In the genomic region with DNA sequence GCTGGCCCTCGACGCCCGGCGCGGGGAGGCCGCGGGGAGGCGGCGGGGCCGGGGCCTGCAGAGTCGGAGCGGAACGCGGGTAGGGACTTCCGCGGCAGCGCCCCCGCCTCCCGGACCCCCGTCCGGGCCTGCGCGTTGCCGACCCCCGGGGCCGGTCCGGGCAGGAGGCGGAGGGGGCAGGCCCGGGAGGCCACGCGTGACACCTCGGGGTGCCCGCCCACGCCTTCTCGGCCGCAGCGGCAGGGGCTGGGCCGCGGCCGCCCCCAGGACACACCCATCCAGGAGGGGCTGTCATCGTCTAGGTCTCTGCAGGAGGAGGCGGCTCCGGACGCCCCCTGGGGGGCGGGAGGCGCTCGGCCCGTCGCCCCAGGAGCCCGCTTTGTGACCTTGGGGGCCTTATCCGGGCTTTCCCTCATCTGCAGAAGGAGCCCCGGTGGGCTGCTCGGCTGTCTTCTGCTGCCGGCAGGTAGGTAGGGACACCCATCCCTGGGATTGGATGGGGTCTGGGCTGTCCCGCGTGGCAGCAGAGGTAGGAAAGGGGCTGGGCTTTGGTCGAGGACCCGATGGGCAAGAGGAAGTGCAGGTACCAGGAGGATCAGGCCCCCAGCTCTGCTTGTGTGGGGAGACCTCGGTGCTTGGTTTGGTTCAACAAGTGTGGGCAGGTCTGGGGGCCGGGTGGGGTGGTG, we compare ENCODE assay signal across 1 cellular context.
TF ChIP-seq lines count a peak whose summit lies in the region.

No MANE protein-coding gene starts in this region.

TF ChIP-seq in K562, 482 proteins besides CTCF, POLR2A, EP300 and RAD21 (continued from another document):
- TF ChIP-seq, protein P1, sequence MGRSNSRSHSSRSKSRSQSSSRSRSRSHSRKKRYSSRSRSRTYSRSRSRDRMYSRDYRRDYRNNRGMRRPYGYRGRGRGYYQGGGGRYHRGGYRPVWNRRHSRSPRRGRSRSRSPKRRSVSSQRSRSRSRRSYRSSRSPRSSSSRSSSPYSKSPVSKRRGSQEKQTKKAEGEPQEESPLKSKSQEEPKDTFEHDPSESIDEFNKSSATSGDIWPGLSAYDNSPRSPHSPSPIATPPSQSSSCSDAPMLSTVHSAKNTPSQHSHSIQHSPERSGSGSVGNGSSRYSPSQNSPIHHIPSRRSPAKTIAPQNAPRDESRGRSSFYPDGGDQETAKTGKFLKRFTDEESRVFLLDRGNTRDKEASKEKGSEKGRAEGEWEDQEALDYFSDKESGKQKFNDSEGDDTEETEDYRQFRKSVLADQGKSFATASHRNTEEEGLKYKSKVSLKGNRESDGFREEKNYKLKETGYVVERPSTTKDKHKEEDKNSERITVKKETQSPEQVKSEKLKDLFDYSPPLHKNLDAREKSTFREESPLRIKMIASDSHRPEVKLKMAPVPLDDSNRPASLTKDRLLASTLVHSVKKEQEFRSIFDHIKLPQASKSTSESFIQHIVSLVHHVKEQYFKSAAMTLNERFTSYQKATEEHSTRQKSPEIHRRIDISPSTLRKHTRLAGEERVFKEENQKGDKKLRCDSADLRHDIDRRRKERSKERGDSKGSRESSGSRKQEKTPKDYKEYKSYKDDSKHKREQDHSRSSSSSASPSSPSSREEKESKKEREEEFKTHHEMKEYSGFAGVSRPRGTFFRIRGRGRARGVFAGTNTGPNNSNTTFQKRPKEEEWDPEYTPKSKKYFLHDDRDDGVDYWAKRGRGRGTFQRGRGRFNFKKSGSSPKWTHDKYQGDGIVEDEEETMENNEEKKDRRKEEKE (IDR thresholded peaks at IDR 0.05; ENCODE audit: borderline replicate concordance in 1 of 2, control insufficient read depth in 1 of 2, low read depth in 2 of 2, low read length in 1 of 2), result 0 out of 4 replicates have a peak, but pooled peaks of 1 of the 2 experiments have one; percentile 52
- TF ChIP-seq HCFC1 (IDR thresholded peaks at IDR 0.05; ENCODE audit: low read depth, low read length) (peak; percentile 68), ZKSCAN1 (IDR thresholded peaks at IDR 0.05; ENCODE audit: low read depth, low read length) (0 out of 2 replicates have a peak, but pooled peaks have one; percentile 30), L3MBTL2 (IDR thresholded peaks at IDR 0.05) (peak; percentile 57), ZNF354B (CRISPR knock-in tag; IDR thresholded peaks at IDR 0.05) (no peak), PHTF2 (CRISPR knock-in tag; IDR thresholded peaks at IDR 0.05) (no peak), ZNF507 (tag; conservative IDR thresholded peaks at IDR 0.05) (no peak), ZNF197 (CRISPR knock-in tag; IDR thresholded peaks at IDR 0.05; ENCODE audit: low read depth) (no peak), PHF20 (IDR thresholded peaks at IDR 0.05; ENCODE audit: partially characterized antibody) (peak; percentile 51), NBN (IDR thresholded peaks at IDR 0.05; ENCODE audit: low read depth) (0 out of 2 replicates have a peak, but pooled peaks have one; percentile 22), NR4A1 (CRISPR knock-in tag; IDR thresholded peaks at IDR 0.05) (no peak), NR4A1 (tag; IDR thresholded peaks at IDR 0.05) (peak; percentile 22; the same call in 1 of the 2 replicates), C11orf30 (IDR thresholded peaks at IDR 0.05; ENCODE audit: low read depth) (peak; percentile 35; the same call in 1 of the 2 replicates), SP2 (IDR thresholded peaks at IDR 0.05; ENCODE audit: extremely low read depth, low read depth, low read length, poor library complexity, severe bottlenecking) (peak; percentile 54), MAFG (tag; conservative IDR thresholded peaks at IDR 0.05) (no peak), MEIS2 (IDR thresholded peaks at IDR 0.05; ENCODE audit: partially characterized antibody) (peak; percentile 51), CSDE1 (IDR thresholded peaks at IDR 0.05) (no peak)
- TF ChIP-seq, protein P2, sequence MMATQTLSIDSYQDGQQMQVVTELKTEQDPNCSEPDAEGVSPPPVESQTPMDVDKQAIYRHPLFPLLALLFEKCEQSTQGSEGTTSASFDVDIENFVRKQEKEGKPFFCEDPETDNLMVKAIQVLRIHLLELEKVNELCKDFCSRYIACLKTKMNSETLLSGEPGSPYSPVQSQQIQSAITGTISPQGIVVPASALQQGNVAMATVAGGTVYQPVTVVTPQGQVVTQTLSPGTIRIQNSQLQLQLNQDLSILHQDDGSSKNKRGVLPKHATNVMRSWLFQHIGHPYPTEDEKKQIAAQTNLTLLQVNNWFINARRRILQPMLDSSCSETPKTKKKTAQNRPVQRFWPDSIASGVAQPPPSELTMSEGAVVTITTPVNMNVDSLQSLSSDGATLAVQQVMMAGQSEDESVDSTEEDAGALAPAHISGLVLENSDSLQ (IDR thresholded peaks at IDR 0.05), result 0 out of 2 replicates have a peak, but pooled peaks have one; percentile 23
- TF ChIP-seq, protein P3, sequence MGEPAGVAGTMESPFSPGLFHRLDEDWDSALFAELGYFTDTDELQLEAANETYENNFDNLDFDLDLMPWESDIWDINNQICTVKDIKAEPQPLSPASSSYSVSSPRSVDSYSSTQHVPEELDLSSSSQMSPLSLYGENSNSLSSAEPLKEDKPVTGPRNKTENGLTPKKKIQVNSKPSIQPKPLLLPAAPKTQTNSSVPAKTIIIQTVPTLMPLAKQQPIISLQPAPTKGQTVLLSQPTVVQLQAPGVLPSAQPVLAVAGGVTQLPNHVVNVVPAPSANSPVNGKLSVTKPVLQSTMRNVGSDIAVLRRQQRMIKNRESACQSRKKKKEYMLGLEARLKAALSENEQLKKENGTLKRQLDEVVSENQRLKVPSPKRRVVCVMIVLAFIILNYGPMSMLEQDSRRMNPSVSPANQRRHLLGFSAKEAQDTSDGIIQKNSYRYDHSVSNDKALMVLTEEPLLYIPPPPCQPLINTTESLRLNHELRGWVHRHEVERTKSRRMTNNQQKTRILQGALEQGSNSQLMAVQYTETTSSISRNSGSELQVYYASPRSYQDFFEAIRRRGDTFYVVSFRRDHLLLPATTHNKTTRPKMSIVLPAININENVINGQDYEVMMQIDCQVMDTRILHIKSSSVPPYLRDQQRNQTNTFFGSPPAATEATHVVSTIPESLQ (CRISPR knock-in tag; IDR thresholded peaks at IDR 0.05), result 0 out of 2 replicates have a peak, but pooled peaks have one; percentile 37
- TF ChIP-seq, protein P4, sequence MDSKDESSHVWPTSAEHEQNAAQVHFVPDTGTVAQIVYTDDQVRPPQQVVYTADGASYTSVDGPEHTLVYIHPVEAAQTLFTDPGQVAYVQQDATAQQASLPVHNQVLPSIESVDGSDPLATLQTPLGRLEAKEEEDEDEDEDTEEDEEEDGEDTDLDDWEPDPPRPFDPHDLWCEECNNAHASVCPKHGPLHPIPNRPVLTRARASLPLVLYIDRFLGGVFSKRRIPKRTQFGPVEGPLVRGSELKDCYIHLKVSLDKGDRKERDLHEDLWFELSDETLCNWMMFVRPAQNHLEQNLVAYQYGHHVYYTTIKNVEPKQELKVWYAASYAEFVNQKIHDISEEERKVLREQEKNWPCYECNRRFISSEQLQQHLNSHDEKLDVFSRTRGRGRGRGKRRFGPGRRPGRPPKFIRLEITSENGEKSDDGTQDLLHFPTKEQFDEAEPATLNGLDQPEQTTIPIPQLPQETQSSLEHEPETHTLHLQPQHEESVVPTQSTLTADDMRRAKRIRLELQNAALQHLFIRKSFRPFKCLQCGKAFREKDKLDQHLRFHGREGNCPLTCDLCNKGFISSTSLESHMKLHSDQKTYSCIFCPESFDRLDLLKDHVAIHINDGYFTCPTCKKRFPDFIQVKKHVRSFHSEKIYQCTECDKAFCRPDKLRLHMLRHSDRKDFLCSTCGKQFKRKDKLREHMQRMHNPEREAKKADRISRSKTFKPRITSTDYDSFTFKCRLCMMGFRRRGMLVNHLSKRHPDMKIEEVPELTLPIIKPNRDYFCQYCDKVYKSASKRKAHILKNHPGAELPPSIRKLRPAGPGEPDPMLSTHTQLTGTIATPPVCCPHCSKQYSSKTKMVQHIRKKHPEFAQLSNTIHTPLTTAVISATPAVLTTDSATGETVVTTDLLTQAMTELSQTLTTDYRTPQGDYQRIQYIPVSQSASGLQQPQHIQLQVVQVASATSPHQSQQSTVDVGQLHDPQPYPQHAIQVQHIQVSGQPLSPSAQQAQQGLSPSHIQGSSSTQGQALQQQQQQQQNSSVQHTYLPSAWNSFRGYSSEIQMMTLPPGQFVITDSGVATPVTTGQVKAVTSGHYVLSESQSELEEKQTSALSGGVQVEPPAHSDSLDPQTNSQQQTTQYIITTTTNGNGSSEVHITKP (IDR thresholded peaks at IDR 0.05; ENCODE audit: partially characterized antibody), result peak; percentile 71
- TF ChIP-seq, protein P5, sequence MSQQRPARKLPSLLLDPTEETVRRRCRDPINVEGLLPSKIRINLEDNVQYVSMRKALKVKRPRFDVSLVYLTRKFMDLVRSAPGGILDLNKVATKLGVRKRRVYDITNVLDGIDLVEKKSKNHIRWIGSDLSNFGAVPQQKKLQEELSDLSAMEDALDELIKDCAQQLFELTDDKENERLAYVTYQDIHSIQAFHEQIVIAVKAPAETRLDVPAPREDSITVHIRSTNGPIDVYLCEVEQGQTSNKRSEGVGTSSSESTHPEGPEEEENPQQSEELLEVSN (IDR thresholded peaks at IDR 0.05; ENCODE audit: borderline replicate concordance in 1 of 2, extremely low read depth in 1 of 2, insufficient read depth in 1 of 2, insufficient read length in 1 of 2, low read depth in 1 of 2, low read length in 1 of 2, poor library complexity in 1 of 2, severe bottlenecking in 1 of 2), result peak in 1 of 2 experiments; percentile 56
TF ChIP-seq in K562: peak in this region for 82.
